In genomic region chr1:206204159-206204511, GRCh38 we compare ENCODE assay signal across 8 cellular contexts. TPM values are rescaled to one million over a fixed set of nuclear protein-coding genes. Genes with fewer than 3 reads are reported as not detected.
DNase-seq lines count a peak whose midpoint lies in the region; ATAC-seq and TF ChIP-seq lines count a peak whose summit lies in the region.
"Not testable (repeated sequence)": the region's sequence is repeated elsewhere in the genome, so short reads cannot be mapped to it uniquely, and the experiment has no call there.

No MANE protein-coding gene starts in this region.

- intact Hi-C loops in dendritic cell treated with granulocyte-macrophage colony-stimulating factor and Interleukin-4, amounts not matched to agents 40 ng/mL and 50 ng/mL, for 4 days (cut with micrococcal nuclease); left ventricle myocardium superior (cut with micrococcal nuclease): not testable (repeated sequence)

- H3K9me3 Mint-ChIP-seq in dendritic cell treated with granulocyte-macrophage colony-stimulating factor and Interleukin-4, amounts not matched to agents 40 ng/mL and 50 ng/mL, for 4 days; natural killer cell treated with Interleukin-12 subunit alpha and Interleukin-12 subunit beta and Interleukin-15 and Interleukin-18, amount 100 ng/mL, for 72 hours: not testable (repeated sequence)

- not testable (repeated sequence) for H3K36me3 Mint-ChIP-seq in dendritic cell treated with granulocyte-macrophage colony-stimulating factor and Interleukin-4, amounts not matched to agents 40 ng/mL and 50 ng/mL, for 4 days (ENCODE audit: low read depth); natural killer cell treated with Interleukin-12 subunit alpha and Interleukin-12 subunit beta and Interleukin-15 and Interleukin-18, amount 100 ng/mL, for 72 hours

- H4K20me1 ChIP-seq in SU-DHL-6 (ENCODE audit: low read depth, low read length) = not testable (repeated sequence)

- not testable (repeated sequence) for H3K4me1 ChIP-seq in ACC112 (ENCODE audit: control insufficient read depth, insufficient read depth, low read length, unreplicated experiment)

- H3K27ac Mint-ChIP-seq in dendritic cell treated with granulocyte-macrophage colony-stimulating factor and Interleukin-4, amounts not matched to agents 40 ng/mL and 50 ng/mL, for 4 days; natural killer cell treated with Interleukin-12 subunit alpha and Interleukin-12 subunit beta and Interleukin-15 and Interleukin-18, amount 100 ng/mL, for 72 hours: not testable (repeated sequence)

- H3K27ac ChIP-seq in ACC112 (ENCODE audit: low read depth, low read length); SU-DHL-6 (ENCODE audit: low read depth, low read length): not testable (repeated sequence)

- not testable (repeated sequence) for H3K27me3 Mint-ChIP-seq in dendritic cell treated with granulocyte-macrophage colony-stimulating factor and Interleukin-4, amounts not matched to agents 40 ng/mL and 50 ng/mL, for 4 days; natural killer cell treated with Interleukin-12 subunit alpha and Interleukin-12 subunit beta and Interleukin-15 and Interleukin-18, amount 100 ng/mL, for 72 hours

- not testable (repeated sequence) for H3K4me2 ChIP-seq in SU-DHL-6 (ENCODE audit: low read depth, low read length, poor library complexity, severe bottlenecking)

- H3K36me3 ChIP-seq in ACC112 (ENCODE audit: insufficient read depth, low read length); H7 (replicated peaks; ENCODE audit: control insufficient read depth, insufficient read depth, low read length); SU-DHL-6 (ENCODE audit: low read length): not testable (repeated sequence)

- H3K9ac ChIP-seq in SU-DHL-6 (ENCODE audit: low read length) = peak overlapping the region; percentile 39; the same call in 1 of the 2 replicates

- H3K27me3 ChIP-seq in ACC112 (ENCODE audit: insufficient read depth, low read length); H7 (ENCODE audit: control insufficient read depth, insufficient read depth, low read length); SU-DHL-6 (ENCODE audit: low read length): not testable (repeated sequence)

- H3K79me2 ChIP-seq in ACC112 (ENCODE audit: control insufficient read depth, insufficient read depth, low read length, unreplicated experiment); SU-DHL-6 (ENCODE audit: insufficient read depth, low read length): not testable (repeated sequence)

- not testable (repeated sequence) for DNase-seq in H7; natural killer cell treated with Interleukin-12 subunit alpha and Interleukin-12 subunit beta and Interleukin-15 and Interleukin-18, amount 100 ng/mL, for 72 hours (ENCODE audit: low spot score)
- DNase-seq in activated naive CD4-positive, alpha-beta T cell treated with Interleukin-2 at 50 U/mL for 16 hours = peak; percentile 13
- DNase-seq in left ventricle myocardium superior = peak; percentile 26
- DNase-seq in stimulated activated CD8-positive, alpha-beta memory T cell treated with anti-CD3 and anti-CD28 coated beads, Interleukin-4, amount 100 ng/mL, for 24 hours (ENCODE audit: low read depth) = peak; percentile 1

- H3K4me3 Mint-ChIP-seq in dendritic cell treated with granulocyte-macrophage colony-stimulating factor and Interleukin-4, amounts not matched to agents 40 ng/mL and 50 ng/mL, for 4 days = peak overlapping the region; percentile 69
- peak overlapping the region; percentile 58 for H3K4me3 Mint-ChIP-seq in natural killer cell treated with Interleukin-12 subunit alpha and Interleukin-12 subunit beta and Interleukin-15 and Interleukin-18, amount 100 ng/mL, for 72 hours

- not testable (repeated sequence) for H3F3A ChIP-seq in SU-DHL-6 (ENCODE audit: insufficient read depth)

- TF ChIP-seq CTCF in SU-DHL-6 (IDR thresholded peaks at IDR 0.05; ENCODE audit: insufficient read depth, low read length, poor library complexity, severe bottlenecking) = not testable (repeated sequence)

- H3K9me3 ChIP-seq in SU-DHL-6 (ENCODE audit: insufficient read depth, low read length) = not testable (repeated sequence)

- not testable (repeated sequence) for H3K4me1 Mint-ChIP-seq in dendritic cell treated with granulocyte-macrophage colony-stimulating factor and Interleukin-4, amounts not matched to agents 40 ng/mL and 50 ng/mL, for 4 days (ENCODE audit: low read depth); natural killer cell treated with Interleukin-12 subunit alpha and Interleukin-12 subunit beta and Interleukin-15 and Interleukin-18, amount 100 ng/mL, for 72 hours (ENCODE audit: low read depth in 2 of 2)

- not testable (repeated sequence) for H2AFZ ChIP-seq in ACC112 (ENCODE audit: low read length, unreplicated experiment); SU-DHL-6 (ENCODE audit: low read depth, low read length, severe bottlenecking)

- peak overlapping the region; percentile 61 for H3K4me3 ChIP-seq in ACC112 (ENCODE audit: low read depth, low read length)
- H3K4me3 ChIP-seq in H7 (ENCODE audit: insufficient read depth, low read depth, low read length) = peak overlapping the region; percentile 38
- H3K4me3 ChIP-seq in SU-DHL-6 (ENCODE audit: insufficient read depth, low read length, poor library complexity, severe bottlenecking) = not testable (repeated sequence)

- peak; percentile 0 for ATAC-seq in left ventricle myocardium superior
- not testable (repeated sequence) for ATAC-seq in natural killer cell treated with Interleukin-12 subunit alpha and Interleukin-12 subunit beta and Interleukin-15 and Interleukin-18, amount 100 ng/mL, for 72 hours

- not testable (repeated sequence) for H3K9me2 ChIP-seq in SU-DHL-6 (replicated peaks; ENCODE audit: insufficient read depth, low read length)

RNA-seq across cellular contexts. Expression of gene SRGAP2, which starts 0.8 kb away (rescaled TPM):
- total RNA-seq in H7 (2014; rRNA removed; shearing (Covaris generic)) = 66.8 and 82.9 TPM in 2 replicates
- total RNA-seq in left ventricle myocardium superior = 19.6 TPM
- total RNA-seq in natural killer cell treated with Interleukin-12 subunit alpha and Interleukin-12 subunit beta and Interleukin-15 and Interleukin-18, amount 100 ng/mL, for 72 hours = 100 to 1,000 TPM; 178 to 237 TPM

RNA-seq across cellular contexts. Expression of gene FAM72A, which starts 1.5 kb away (rescaled TPM):
- total RNA-seq in H7 (2014; rRNA removed; shearing (Covaris generic)) = 21.8 and 35.3 TPM in 2 replicates
- 1.5 TPM for total RNA-seq in left ventricle myocardium superior
- total RNA-seq in natural killer cell treated with Interleukin-12 subunit alpha and Interleukin-12 subunit beta and Interleukin-15 and Interleukin-18, amount 100 ng/mL, for 72 hours = 10 to 100 TPM; 21.0 to 33.9 TPM
